ENCODE assay signal across 12 cellular contexts in the genomic region with DNA sequence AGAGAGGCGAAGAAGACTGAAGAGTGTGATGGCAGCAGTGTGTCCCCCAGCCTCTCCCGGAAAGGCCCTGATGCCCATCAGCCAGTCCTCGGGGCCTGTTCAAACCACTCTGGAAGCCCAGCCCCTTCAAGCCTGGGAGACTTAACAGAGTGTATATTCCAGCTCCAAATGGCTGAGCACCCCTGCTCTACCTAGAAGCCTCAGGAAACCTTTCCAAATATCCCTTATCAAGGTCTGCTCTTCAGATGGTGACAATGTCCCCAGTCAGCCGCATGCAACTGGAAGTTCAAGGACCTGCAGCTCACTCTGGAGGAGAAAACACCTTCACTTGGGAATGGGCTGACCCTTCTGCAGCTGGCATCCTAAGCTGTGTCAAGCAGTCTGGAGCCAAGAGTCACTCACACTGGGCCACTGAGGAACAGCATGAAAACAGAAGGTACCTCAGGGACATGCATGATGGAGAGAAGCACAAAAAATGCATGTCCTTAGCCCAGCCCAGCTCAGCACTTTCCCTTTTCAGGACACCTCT. TPM values are rescaled to one million over a fixed set of nuclear protein-coding genes. Genes with fewer than 3 reads are reported as not detected.
A peak's percentile ranks its signal among the peaks of the same experiment; 100 is the strongest.
DNase-seq lines count a peak whose midpoint lies in the region; ATAC-seq, FAIRE-seq and TF ChIP-seq lines count a peak whose summit lies in the region.
"Had no signal": no experiment of that assay in that cellular context is flagged by ENCODE, and none has a peak within 500 bp of the region (broad histone marks: within the 10 kb centered on the region; RNA-seq: fewer than 3 reads in every experiment).

No MANE protein-coding gene starts in this region.

- H3K4me3 ChIP-seq in Caco-2 (ENCODE audit: low read depth, low read length) (no peak overlapping the region), OCI-LY3 (ENCODE audit: low read length) (no peak overlapping the region), endothelial cell of umbilical vein (replicated peaks in 1 of 3; ENCODE audit: insufficient read depth in 1 of 3, low read depth in 1 of 3, low read length in 3 of 3) (no peak overlapping the region), pancreas (no peak overlapping the region)
- H3K4me3 ChIP-seq: spleen had no signal

- peaks cover 60% of the 10 kb centered on the region for H3K36me3 Mint-ChIP-seq in Caco-2 (ENCODE audit: insufficient read depth, unreplicated experiment)

- POLR2A ChIA-PET in Caco-2 (lab: Charles Lee) (interaction anchor here (0.7 kb wide), 1 partner anchor 11 kb away, joined by 3 read pairs; no protein-coding TSS in a partner anchor), endothelial cell of umbilical vein (lab: Charles Lee) (no interaction called here)

- no peak overlapping the region for H2AFZ ChIP-seq in OCI-LY3 (ENCODE audit: low read depth, low read length)
- H2AFZ ChIP-seq in endothelial cell of umbilical vein (ENCODE audit: low read depth, low read length) = no peak overlapping the region

- no peaks in the 10 kb centered on the region for H3K27me3 ChIP-seq in Caco-2 (replicated peaks; ENCODE audit: control insufficient read depth, insufficient read depth, low read length)
- H3K27me3 ChIP-seq in OCI-LY3 (ENCODE audit: low read depth, low read length) = no peaks in the 10 kb centered on the region
- no peaks in the 10 kb centered on the region for H3K27me3 ChIP-seq in endothelial cell of umbilical vein (ENCODE audit: control insufficient read depth in 2 of 2, insufficient read depth in 2 of 2, low read length in 2 of 2)
- H3K27me3 ChIP-seq in pancreas = no peaks in the 10 kb centered on the region
- H3K27me3 ChIP-seq: spleen had no signal

- H3K9ac ChIP-seq in OCI-LY3 (ENCODE audit: low read length) (peak overlapping the region; percentile 12; the same call in 1 of the 2 replicates), endothelial cell of umbilical vein (replicated peaks; ENCODE audit: extremely low read depth, insufficient read depth, low read length) (no peak overlapping the region)

- H3K9me3 ChIP-seq in Caco-2 (peaks cover 9% of the 10 kb centered on the region), OCI-LY3 (ENCODE audit: insufficient read depth, low read length) (no peaks in the 10 kb centered on the region), endothelial cell of umbilical vein (replicated peaks; ENCODE audit: control insufficient read depth, insufficient read depth, low read length) (no peaks in the 10 kb centered on the region), pancreas (no peaks in the 10 kb centered on the region)

- no peaks in the 10 kb centered on the region for H3K27me3 Mint-ChIP-seq in Caco-2 (ENCODE audit: insufficient read depth, unreplicated experiment)

- BruUV-seq in Caco-2 (replicated peaks; lab: Mats Ljungman, UMichigan) (no TSS peak), endothelial cell of umbilical vein (replicated peaks; lab: Mats Ljungman, UMichigan) (no TSS peak)

- CTCF ChIA-PET in Caco-2 (lab: Charles Lee) (no interaction called here), endothelial cell of umbilical vein (lab: Charles Lee) (interaction anchor here (3.7 kb wide), 1 partner anchor 51 kb away, joined by 11 read pairs; no protein-coding TSS in a partner anchor)

- H3K9me1 ChIP-seq in endothelial cell of umbilical vein (replicated peaks; ENCODE audit: control insufficient read depth, extremely low read depth, insufficient read depth, low read length) = no peaks in the 10 kb centered on the region

- no peak for DNase-seq in Caco-2
- DNase-seq in endothelial cell of umbilical vein (ENCODE audit: low read depth, low spot score) = no peak
- peak in 2 of 6 donors; percentile 38 to 58 for DNase-seq in pancreas
- no peak for DNase-seq in NCI-H82 treated with DMSO at 0.1 percent for 48 hours (lab: John Stamatoyannopoulos, UW; ENCODE audit: unreplicated experiment)
- DNase-seq in NCI-H1694 (lab: John Stamatoyannopoulos, UW) = no peak
- no peak for DNase-seq in 8988T
- no peak for DNase-seq in stimulated activated naive CD4-positive, alpha-beta T cell treated with Interleukin-2 at 50 U/mL for 16 hours (lab: John Stamatoyannopoulos, UW)
- DNase-seq: amygdala; effector memory CD4-positive, alpha-beta T cell; NCI-H510A treated with DMSO at 0.1 percent for 48 hours had no signal

- H3K79me2 ChIP-seq in OCI-LY3 (ENCODE audit: low read length) = peaks cover 96% of the 10 kb centered on the region
- peaks cover 76% of the 10 kb centered on the region for H3K79me2 ChIP-seq in endothelial cell of umbilical vein (ENCODE audit: control insufficient read depth, insufficient read depth, low read length)

- intact Hi-C loops in Caco-2 (cut with micrococcal nuclease; ENCODE audit: unreplicated experiment) (no loop called here), endothelial cell of umbilical vein (cut with micrococcal nuclease) (no loop called here), pancreas (cut with DNase I) (no loop called here)

- peaks cover 6% of the 10 kb centered on the region; the same call in 1 of the 2 replicates for H3K36me3 ChIP-seq in Caco-2 (ENCODE audit: control insufficient read depth, insufficient read depth, low read length)
- peaks cover 28% of the 10 kb centered on the region for H3K36me3 ChIP-seq in OCI-LY3 (replicated peaks; ENCODE audit: low read depth, low read length)
- H3K36me3 ChIP-seq in endothelial cell of umbilical vein (ENCODE audit: control insufficient read depth in 2 of 2, extremely low read depth in 1 of 2, insufficient read depth in 2 of 2, low read length in 2 of 2) = no peaks in the 10 kb centered on the region
- no peaks in the 10 kb centered on the region for H3K36me3 ChIP-seq in pancreas

- ATAC-seq in pancreas = peak in 1 of 4 donors; percentile 2

- dilution Hi-C loops in endothelial cell of umbilical vein (cut with MboI; ENCODE audit: extremely low pct_ligation_motif_present, low sequenced_read_pairs) = no loop called here

- TF ChIP-seq POLR2A in endothelial cell of umbilical vein (IDR thresholded peaks at IDR 0.05; ENCODE audit: low read depth, low read length) = no peak

- H3K27ac ChIP-seq in OCI-LY3 (ENCODE audit: low read length) (peak overlapping the region; percentile 97), endothelial cell of umbilical vein (ENCODE audit: insufficient read depth, low read depth, low read length) (no peak overlapping the region), pancreas (peak overlapping the region; percentile 98 to 99 (median 98))

- H3K9me3 Mint-ChIP-seq in Caco-2 (ENCODE audit: unreplicated experiment) = peaks cover 12% of the 10 kb centered on the region

- H3K4me1 ChIP-seq in Caco-2 = peaks cover 53% of the 10 kb centered on the region
- H3K4me1 ChIP-seq in OCI-LY3 (ENCODE audit: low read length) = peaks cover 60% of the 10 kb centered on the region
- H3K4me1 ChIP-seq in endothelial cell of umbilical vein (ENCODE audit: control insufficient read depth, extremely low read depth, insufficient read depth, low read length) = peaks cover 17% of the 10 kb centered on the region
- H3K4me1 ChIP-seq in pancreas = peaks cover 63 to 87% (median 73%) of the 10 kb centered on the region in 3 donors

- TF ChIP-seq CTCF in Caco-2 (IDR thresholded peaks at IDR 0.05; ENCODE audit: insufficient read depth in 1 of 2, low read depth in 1 of 2, low read length in 1 of 2, severe bottlenecking in 1 of 2, unreplicated experiment in 1 of 2) (no peak), OCI-LY3 (IDR thresholded peaks at IDR 0.05; ENCODE audit: low read depth, low read length) (no peak), endothelial cell of umbilical vein (IDR thresholded peaks at IDR 0.05; ENCODE audit: extremely low read depth in 1 of 2, insufficient read depth in 1 of 2, low read depth in 1 of 2, low read length in 2 of 2) (no peak), pancreas (IDR thresholded peaks at IDR 0.05) (no peak)

- no peak overlapping the region for H3K4me3 Mint-ChIP-seq in Caco-2 (ENCODE audit: unreplicated experiment)

- 48 to 50% methylated on average over 4 of the region's 4 CpGs for WGBS in pancreas, 2 donors

- H3K27ac Mint-ChIP-seq in Caco-2 (ENCODE audit: unreplicated experiment) = peak overlapping the region; percentile 86

- peaks cover 26% of the 10 kb centered on the region for H4K20me1 ChIP-seq in OCI-LY3 (ENCODE audit: insufficient read depth, low read length)
- H4K20me1 ChIP-seq in endothelial cell of umbilical vein (replicated peaks; ENCODE audit: control insufficient read depth, extremely low read depth, insufficient read depth, low read length) = no peaks in the 10 kb centered on the region

- H3K4me1 Mint-ChIP-seq in Caco-2 (ENCODE audit: low read depth, unreplicated experiment) = peaks cover 38% of the 10 kb centered on the region

- FAIRE-seq in endothelial cell of umbilical vein (lab: Jason Lieb, UNC) = peak; percentile 18
- FAIRE-seq in pancreas (lab: Jason Lieb, UNC) = no peak

- peak overlapping the region; percentile 86 for H3K4me2 ChIP-seq in OCI-LY3 (ENCODE audit: low read length)
- no peak overlapping the region for H3K4me2 ChIP-seq in endothelial cell of umbilical vein (ENCODE audit: insufficient read depth, low read length)

TF ChIP-seq in endothelial cell of umbilical vein, 7 proteins besides CTCF, POLR2A, EP300 and RAD21:
- TF ChIP-seq POLR2AphosphoS5 (IDR thresholded peaks at IDR 0.05; ENCODE audit: insufficient read depth, low read depth, low read length) (no peak), JUN (IDR thresholded peaks at IDR 0.05; ENCODE audit: borderline replicate concordance, insufficient read depth, insufficient read length, low read depth) (no peak), GATA2 (IDR thresholded peaks at IDR 0.05; ENCODE audit: insufficient read depth, insufficient read length, low read depth, low read length) (no peak), EZH2 (IDR thresholded peaks at IDR 0.05; ENCODE audit: borderline replicate concordance, low read depth, low read length, severe bottlenecking) (no peak), FOS (IDR thresholded peaks at IDR 0.05; ENCODE audit: borderline replicate concordance, insufficient read depth, low read length) (no peak), MYC (IDR thresholded peaks at IDR 0.05; ENCODE audit: low read depth, low read length) (no peak)
- TF ChIP-seq, protein P1, sequence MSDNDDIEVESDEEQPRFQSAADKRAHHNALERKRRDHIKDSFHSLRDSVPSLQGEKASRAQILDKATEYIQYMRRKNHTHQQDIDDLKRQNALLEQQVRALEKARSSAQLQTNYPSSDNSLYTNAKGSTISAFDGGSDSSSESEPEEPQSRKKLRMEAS (IDR thresholded peaks at IDR 0.05; ENCODE audit: insufficient read depth, insufficient read length) = no peak

RNA-seq across cellular contexts. Expression of a gene that starts 10.2 kb away (rescaled TPM):
- 316 and 327 TPM in 2 replicates for total RNA-seq in Caco-2 (2022)
- total RNA-seq in endothelial cell of umbilical vein = 122 and 143 TPM in 2 replicates
- polyA plus RNA-seq in endothelial cell of umbilical vein = 59.2 and 68.0 TPM in 2 replicates
- 72.5 and 74.8 TPM in 2 replicates for polyA plus RNA-seq in endothelial cell of umbilical vein (2011; cell fraction: cytosol; rRNA removed)
- polyA plus RNA-seq in endothelial cell of umbilical vein (2011; cell fraction: nucleus; rRNA removed) = 58.0 and 87.2 TPM in 2 replicates
- polyA plus RNA-seq in endothelial cell of umbilical vein (2012) = 210 and 281 TPM in 2 replicates
- polyA minus RNA-seq in endothelial cell of umbilical vein = 59.0 and 59.7 TPM in 2 replicates
- 70.7 TPM for polyA minus RNA-seq in endothelial cell of umbilical vein (2011; cell fraction: cytosol; rRNA and poly(A)+ RNA removed)
- polyA minus RNA-seq in endothelial cell of umbilical vein (2011; cell fraction: nucleus; rRNA and poly(A)+ RNA removed) = 51.3 and 53.0 TPM in 2 replicates
- 100 to 1,000 TPM in 2 of 6 donors, 10 to 100 TPM in 4; 74.0 to 140 (median 91.8) TPM for total RNA-seq in pancreas
- polyA plus RNA-seq in pancreas = 100 to 1,000 TPM; 128 to 193 TPM
